ENCODE assay signal across 25 cellular contexts in genomic region chr2:122843503-122843902, GRCh38.
"Had no signal": no experiment of that assay in that cellular context is flagged by ENCODE, and none has a peak within 500 bp of the region (broad histone marks: within the 10 kb centered on the region; RNA-seq: fewer than 3 reads in every experiment).

No MANE protein-coding gene starts in this region.

- H3K4me1 Mint-ChIP-seq: activated CD4-positive, alpha-beta T cell treated with anti-CD3 and anti-CD28 coated beads, Interleukin-2, amount 10 ng/mL, durations not matched to agents 7 days and 5 days; activated CD8-positive, alpha-beta memory T cell treated with anti-CD3 and anti-CD28 coated beads, Interleukin-2, amount 10 ng/mL, durations not matched to agents 7 days and 5 days; activated naive CD4-positive, alpha-beta T cell treated with anti-CD3 and anti-CD28 coated beads, Interleukin-2, amount 10 ng/mL, durations not matched to agents 7 days and 5 days; brain; central memory CD8-positive, alpha-beta T cell; naive thymus-derived CD4-positive, alpha-beta T cell; neural crest cell had no signal

- H3K36me3 Mint-ChIP-seq: activated CD8-positive, alpha-beta memory T cell treated with anti-CD3 and anti-CD28 coated beads, Interleukin-2, amount 10 ng/mL, durations not matched to agents 7 days and 5 days; activated naive CD4-positive, alpha-beta T cell treated with anti-CD3 and anti-CD28 coated beads, Interleukin-2, amount 10 ng/mL, durations not matched to agents 7 days and 5 days; brain; naive thymus-derived CD4-positive, alpha-beta T cell had no signal

- H3K27ac Mint-ChIP-seq: activated CD4-positive, alpha-beta T cell treated with anti-CD3 and anti-CD28 coated beads, Interleukin-2, amount 10 ng/mL, durations not matched to agents 7 days and 5 days; activated CD8-positive, alpha-beta memory T cell treated with anti-CD3 and anti-CD28 coated beads, Interleukin-2, amount 10 ng/mL, durations not matched to agents 7 days and 5 days; activated CD8-positive, alpha-beta T cell treated with anti-CD3 and anti-CD28 coated beads for 36 hours; activated naive CD4-positive, alpha-beta T cell treated with anti-CD3 and anti-CD28 coated beads, Interleukin-2, amount 10 ng/mL, durations not matched to agents 7 days and 5 days; naive thymus-derived CD4-positive, alpha-beta T cell had no signal

- FAIRE-seq: colon, keratinocyte had no signal

- H3K4me3 Mint-ChIP-seq: activated CD4-positive, alpha-beta T cell treated with anti-CD3 and anti-CD28 coated beads, Interleukin-2, amount 10 ng/mL, durations not matched to agents 7 days and 5 days; activated CD8-positive, alpha-beta memory T cell treated with anti-CD3 and anti-CD28 coated beads, Interleukin-2, amount 10 ng/mL, durations not matched to agents 7 days and 5 days; activated CD8-positive, alpha-beta T cell treated with anti-CD3 and anti-CD28 coated beads for 36 hours; activated naive CD4-positive, alpha-beta T cell treated with anti-CD3 and anti-CD28 coated beads, Interleukin-2, amount 10 ng/mL, durations not matched to agents 7 days and 5 days; brain; central memory CD8-positive, alpha-beta T cell; naive thymus-derived CD4-positive, alpha-beta T cell; neural crest cell had no signal

- H3K27me3 ChIP-seq: esophagus squamous epithelium, heart left ventricle, sigmoid colon, upper lobe of right lung had no signal

- H3K9me3 Mint-ChIP-seq: brain, neural crest cell had no signal

- ATAC-seq: activated CD4-positive, CD25-positive, alpha-beta regulatory T cell treated with anti-CD3 and anti-CD28 coated beads, Interleukin-2, amount 50 U/mL, for 24 hours; activated CD8-positive, alpha-beta memory T cell treated with anti-CD3 and anti-CD28 coated beads, Interleukin-2, amount 10 ng/mL, durations not matched to agents 7 days and 5 days; activated CD8-positive, alpha-beta T cell treated with anti-CD3 and anti-CD28 coated beads for 36 hours; left lobe of liver; naive thymus-derived CD4-positive, alpha-beta T cell; psoas muscle; stimulated activated naive CD8-positive, alpha-beta T cell treated with anti-CD3 and anti-CD28 coated beads, Interleukin-15, Interleukin-2, amounts not matched to agents 100 U/mL and 50 U/mL, for 24 hours; upper lobe of right lung had no signal

- H3K9me3 ChIP-seq: esophagus squamous epithelium, heart left ventricle, psoas muscle, sigmoid colon, upper lobe of right lung had no signal

- H3K4me1 ChIP-seq: esophagus squamous epithelium, heart left ventricle, psoas muscle, upper lobe of right lung had no signal

- DNase-seq: activated CD4-positive, alpha-beta T cell treated with anti-CD3 and anti-CD28 coated beads, Interleukin-2, amount 10 ng/mL, durations not matched to agents 7 days and 5 days; activated CD8-positive, alpha-beta memory T cell treated with anti-CD3 and anti-CD28 coated beads, Interleukin-2, amount 10 ng/mL, durations not matched to agents 7 days and 5 days; activated CD8-positive, alpha-beta T cell treated with anti-CD3 and anti-CD28 coated beads for 36 hours; activated effector memory CD4-positive, alpha-beta T cell treated with anti-CD3 and anti-CD28 coated beads, Interleukin-2, amount 50 U/mL, for 16 hours; activated naive CD4-positive, alpha-beta T cell treated with anti-CD3 and anti-CD28 coated beads, Interleukin-2, amount 10 ng/mL, durations not matched to agents 7 days and 5 days; activated T-cell treated with anti-CD3 and anti-CD28 coated beads for 4 hours; esophagus squamous epithelium; heart left ventricle; naive thymus-derived CD4-positive, alpha-beta T cell; occipital lobe; psoas muscle; sigmoid colon; stimulated activated CD4-positive, alpha-beta T cell treated with anti-CD3 and anti-CD28 coated beads, Interleukin-2, amount 100 ng/mL, for 48 hours; stimulated activated naive CD8-positive, alpha-beta T cell treated with anti-CD3 and anti-CD28 coated beads, Interleukin-15, Interleukin-2, amounts not matched to agents 100 U/mL and 50 U/mL, for 24 hours; upper lobe of right lung had no signal

- H3K4me3 ChIP-seq: esophagus squamous epithelium, heart left ventricle, lung, psoas muscle, sigmoid colon, SK-N-MC, upper lobe of right lung had no signal

- H3K27ac ChIP-seq: esophagus squamous epithelium, heart left ventricle, psoas muscle, sigmoid colon, SK-N-MC, upper lobe of right lung, VCaP had no signal

- H3K27me3 Mint-ChIP-seq: activated CD4-positive, alpha-beta T cell treated with anti-CD3 and anti-CD28 coated beads, Interleukin-2, amount 10 ng/mL, durations not matched to agents 7 days and 5 days; activated CD8-positive, alpha-beta memory T cell treated with anti-CD3 and anti-CD28 coated beads, Interleukin-2, amount 10 ng/mL, durations not matched to agents 7 days and 5 days; activated CD8-positive, alpha-beta T cell treated with anti-CD3 and anti-CD28 coated beads for 36 hours; activated naive CD4-positive, alpha-beta T cell treated with anti-CD3 and anti-CD28 coated beads, Interleukin-2, amount 10 ng/mL, durations not matched to agents 7 days and 5 days; brain; central memory CD8-positive, alpha-beta T cell; naive thymus-derived CD4-positive, alpha-beta T cell had no signal

- H3K36me3 ChIP-seq: esophagus squamous epithelium, heart left ventricle, sigmoid colon, upper lobe of right lung had no signal
